In the genomic region with DNA sequence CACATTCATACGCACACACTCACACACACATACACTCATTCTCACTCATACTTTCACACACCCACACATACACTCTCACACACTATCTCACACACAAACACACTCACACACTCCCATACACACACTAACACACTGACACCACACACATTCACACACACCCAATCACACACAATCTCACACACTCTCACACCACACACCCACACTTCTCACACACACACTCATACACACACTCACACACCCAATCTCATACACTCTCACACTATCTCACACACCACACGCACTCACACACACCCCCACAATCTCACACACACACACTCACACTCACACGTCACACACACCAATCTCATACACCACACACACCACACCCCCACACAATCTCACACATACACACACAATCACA, we compare ENCODE assay signal across 1 cellular context.
TF ChIP-seq lines count a peak whose summit lies in the region.

No MANE protein-coding gene starts in this region.

TF ChIP-seq in IMR-90, 13 proteins besides CTCF, POLR2A, EP300 and RAD21:
- TF ChIP-seq, protein P1, sequence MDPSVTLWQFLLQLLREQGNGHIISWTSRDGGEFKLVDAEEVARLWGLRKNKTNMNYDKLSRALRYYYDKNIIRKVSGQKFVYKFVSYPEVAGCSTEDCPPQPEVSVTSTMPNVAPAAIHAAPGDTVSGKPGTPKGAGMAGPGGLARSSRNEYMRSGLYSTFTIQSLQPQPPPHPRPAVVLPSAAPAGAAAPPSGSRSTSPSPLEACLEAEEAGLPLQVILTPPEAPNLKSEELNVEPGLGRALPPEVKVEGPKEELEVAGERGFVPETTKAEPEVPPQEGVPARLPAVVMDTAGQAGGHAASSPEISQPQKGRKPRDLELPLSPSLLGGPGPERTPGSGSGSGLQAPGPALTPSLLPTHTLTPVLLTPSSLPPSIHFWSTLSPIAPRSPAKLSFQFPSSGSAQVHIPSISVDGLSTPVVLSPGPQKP (IDR thresholded peaks at IDR 0.05; ENCODE audit: borderline replicate concordance, low read depth, low read length): no peak
- TF ChIP-seq CHD1 (IDR thresholded peaks at IDR 0.05; ENCODE audit: low read depth, low read length) (no peak), RCOR1 (IDR thresholded peaks at IDR 0.05; ENCODE audit: insufficient replicate concordance, low read length) (no peak), SMC3 (IDR thresholded peaks at IDR 0.05; ENCODE audit: low read depth, low read length) (no peak), CEBPB (IDR thresholded peaks at IDR 0.05; ENCODE audit: low read depth, low read length) (no peak), FOS (IDR thresholded peaks at IDR 0.05; ENCODE audit: low read depth, low read length) (no peak)
